Comparison of ENCODE assay signal across 17 cellular contexts in genomic region chr4:38237139-38237538, GRCh38.
DNase-seq lines count a peak whose midpoint lies in the region; ATAC-seq, FAIRE-seq and TF ChIP-seq lines count a peak whose summit lies in the region.
"Had no signal": no experiment of that assay in that cellular context is flagged by ENCODE, and none has a peak within 500 bp of the region (broad histone marks: within the 10 kb centered on the region; RNA-seq: fewer than 3 reads in every experiment).

No MANE protein-coding gene starts in this region.

- DNase-seq in A172 (ENCODE audit: low spot score), result peak; percentile 78
- peak; percentile 87 for DNase-seq in HS-5 (ENCODE audit: low read depth)
- peak; percentile 74 for DNase-seq in astrocyte (ENCODE audit: low read depth)
- peak; percentile 21 for DNase-seq in fibroblast of villous mesenchyme (ENCODE audit: low read depth)
- DNase-seq in NCI-H1694 (lab: John Stamatoyannopoulos, UW), result no peak
- no peak for DNase-seq in immature natural killer cell
- DNase-seq: ACHN; activated CD8-positive, alpha-beta T cell treated with anti-CD3 and anti-CD28 coated beads, Interleukin-2, amount 10 ng/mL, durations not matched to agents 7 days and 5 days; effector CD8-positive, alpha-beta T cell; midbrain; NCI-H1694 treated with DMSO at 0.1 percent for 48 hours; retina; T-helper 9 cell; testis had no signal

- no peak overlapping the region for H3K9ac ChIP-seq in astrocyte (ENCODE audit: low read length)

- no peaks in the 10 kb centered on the region for H3K36me3 ChIP-seq in astrocyte (ENCODE audit: insufficient read depth, low read length)

- H3K27ac Mint-ChIP-seq in astrocyte (ENCODE audit: unreplicated experiment) (no peak overlapping the region), immature natural killer cell (no peak overlapping the region)
- H3K27ac Mint-ChIP-seq: activated CD8-positive, alpha-beta T cell treated with anti-CD3 and anti-CD28 coated beads, Interleukin-2, amount 10 ng/mL, durations not matched to agents 7 days and 5 days; activated naive CD4-positive, alpha-beta T cell treated with anti-CD3 and anti-CD28 coated beads, Interleukin-2, amount 50 U/mL, for 72 hours had no signal

- FAIRE-seq in astrocyte (lab: Jason Lieb, UNC), result no peak

- ATAC-seq in HG03108 (IDR thresholded peaks at IDR 0.05; ENCODE audit: unreplicated experiment), result no peak
- ATAC-seq in HG02763 (IDR thresholded peaks at IDR 0.05; ENCODE audit: unreplicated experiment), result no peak
- ATAC-seq: activated CD8-positive, alpha-beta T cell treated with anti-CD3 and anti-CD28 coated beads, Interleukin-2, amount 10 ng/mL, durations not matched to agents 7 days and 5 days; activated naive CD4-positive, alpha-beta T cell treated with anti-CD3 and anti-CD28 coated beads, Interleukin-2, amount 50 U/mL, for 72 hours had no signal

- no peaks in the 10 kb centered on the region for H4K20me1 ChIP-seq in astrocyte (ENCODE audit: insufficient read depth, low read length)

- H2AFZ ChIP-seq in astrocyte (ENCODE audit: low read depth, low read length), result no peak overlapping the region

- H3K36me3 Mint-ChIP-seq in astrocyte (ENCODE audit: low read depth, unreplicated experiment) (no peaks in the 10 kb centered on the region), immature natural killer cell (no peaks in the 10 kb centered on the region)

- H3K27me3 Mint-ChIP-seq in astrocyte (ENCODE audit: low read depth, unreplicated experiment), result peaks cover 9% of the 10 kb centered on the region
- peaks cover 2 to 4% (median 3%) of the 10 kb centered on the region in 3 donors for H3K27me3 Mint-ChIP-seq in immature natural killer cell (ENCODE audit: low read depth in 3 of 3)

- H3K4me3 Mint-ChIP-seq in astrocyte (ENCODE audit: unreplicated experiment), result no peak overlapping the region
- no peak overlapping the region for H3K4me3 Mint-ChIP-seq in immature natural killer cell
- H3K4me3 Mint-ChIP-seq: activated CD8-positive, alpha-beta T cell treated with anti-CD3 and anti-CD28 coated beads, Interleukin-2, amount 10 ng/mL, durations not matched to agents 7 days and 5 days had no signal

- no peaks in the 10 kb centered on the region for H3K9me3 Mint-ChIP-seq in astrocyte (ENCODE audit: unreplicated experiment)
- no peaks in the 10 kb centered on the region for H3K9me3 Mint-ChIP-seq in immature natural killer cell

- H3K4me3 ChIP-seq in astrocyte (ENCODE audit: insufficient read depth, low read depth, low read length) (no peak overlapping the region), fibroblast of villous mesenchyme (ENCODE audit: low read depth, low read length) (no peak overlapping the region)
- H3K4me3 ChIP-seq: testis had no signal

- no peaks in the 10 kb centered on the region for H3K27me3 ChIP-seq in astrocyte (ENCODE audit: insufficient read depth, low read length)
- H3K27me3 ChIP-seq: testis had no signal

- H3K4me1 Mint-ChIP-seq in astrocyte (ENCODE audit: low read depth, unreplicated experiment), result peaks cover 5% of the 10 kb centered on the region
- H3K4me1 Mint-ChIP-seq in immature natural killer cell, result no peaks in the 10 kb centered on the region

- H3K27ac ChIP-seq in astrocyte (ENCODE audit: low read depth, low read length), result no peak overlapping the region
- H3K27ac ChIP-seq: testis had no signal

- H3K9me3 ChIP-seq in astrocyte (ENCODE audit: insufficient read depth, low read depth, low read length), result no peaks in the 10 kb centered on the region
- H3K9me3 ChIP-seq: testis had no signal

- H3K4me1 ChIP-seq in astrocyte (ENCODE audit: insufficient read depth, low read length), result peaks cover 4% of the 10 kb centered on the region
- H3K4me1 ChIP-seq: testis had no signal

- H3K4me2 ChIP-seq in astrocyte (ENCODE audit: low read length), result peak overlapping the region; percentile 40

- H3K79me2 ChIP-seq in astrocyte (ENCODE audit: insufficient read depth, low read length), result no peaks in the 10 kb centered on the region

- TF ChIP-seq CTCF in astrocyte (IDR thresholded peaks at IDR 0.05; ENCODE audit: insufficient read depth, low read depth, low read length), result no peak
- TF ChIP-seq CTCF in fibroblast of villous mesenchyme (IDR thresholded peaks at IDR 0.05; ENCODE audit: insufficient read depth, low read depth, low read length), result no peak

Comparison
In these comparisons a context has a peak if more than half of its experiments do, and no peak if none do; other contexts are left out.
1. DNase-seq: peak in A172 (single experiment), HS-5 (single experiment), astrocyte (single experiment) and fibroblast of villous mesenchyme (single experiment); none in NCI-H1694 (single experiment) and immature natural killer cell (0 of 3).